In the genomic region with DNA sequence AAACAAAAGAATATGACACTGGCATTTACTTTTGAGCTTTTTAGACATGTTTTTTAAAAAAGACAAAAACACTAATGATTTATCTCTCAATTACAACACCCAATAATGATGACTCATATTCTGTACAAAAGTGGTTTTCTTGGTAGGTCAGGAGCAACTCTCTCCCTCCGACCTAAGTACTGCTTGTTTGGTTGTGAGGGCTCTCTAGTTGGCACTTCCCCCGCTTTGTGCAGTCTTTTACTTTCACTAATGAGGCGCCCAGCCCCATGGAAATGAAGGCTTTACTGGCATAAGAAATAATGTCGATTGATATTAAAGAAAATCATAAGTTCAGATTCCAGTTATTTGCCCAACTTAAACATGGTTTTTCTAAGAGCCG, we compare ENCODE assay signal across 8 cellular contexts. TPM values are rescaled to one million over a fixed set of nuclear protein-coding genes. Genes with fewer than 3 reads are reported as not detected.
A peak's percentile ranks its signal among the peaks of the same experiment; 100 is the strongest.
DNase-seq lines count a peak whose midpoint lies in the region; ATAC-seq and TF ChIP-seq lines count a peak whose summit lies in the region.

No MANE protein-coding gene starts in this region.

- H3K4me1 Mint-ChIP-seq in stimulated activated naive CD8-positive, alpha-beta T cell treated with anti-CD3 and anti-CD28 coated beads, Interleukin-15, Interleukin-2, amounts not matched to agents 100 ng/mL and 50 ng/mL, for 24 hours (ENCODE audit: low read depth) = peaks cover 45% of the 10 kb centered on the region

- no peaks in the 10 kb centered on the region for H3K27me3 ChIP-seq in AG04450 (ENCODE audit: control insufficient read depth, insufficient read depth, low read length)

- peak overlapping the region; percentile 93 for H3K4me3 Mint-ChIP-seq in stimulated activated naive CD8-positive, alpha-beta T cell treated with anti-CD3 and anti-CD28 coated beads, Interleukin-15, Interleukin-2, amounts not matched to agents 100 ng/mL and 50 ng/mL, for 24 hours

- no peaks in the 10 kb centered on the region for H3K27me3 Mint-ChIP-seq in stimulated activated naive CD8-positive, alpha-beta T cell treated with anti-CD3 and anti-CD28 coated beads, Interleukin-15, Interleukin-2, amounts not matched to agents 100 ng/mL and 50 ng/mL, for 24 hours

- CTCF ChIA-PET in AG04450 (lab: Charles Lee) = no interaction called here

- no peaks in the 10 kb centered on the region; the same call in 1 of the 2 replicates for H3K9me3 ChIP-seq in AG04450 (ENCODE audit: control insufficient read depth, insufficient read depth, low read length)

- peak overlapping the region; percentile 94 for H3K27ac Mint-ChIP-seq in stimulated activated naive CD8-positive, alpha-beta T cell treated with anti-CD3 and anti-CD28 coated beads, Interleukin-15, Interleukin-2, amounts not matched to agents 100 ng/mL and 50 ng/mL, for 24 hours

- peaks cover 25% of the 10 kb centered on the region for H3K36me3 Mint-ChIP-seq in stimulated activated naive CD8-positive, alpha-beta T cell treated with anti-CD3 and anti-CD28 coated beads, Interleukin-15, Interleukin-2, amounts not matched to agents 100 ng/mL and 50 ng/mL, for 24 hours (ENCODE audit: low read depth)

- peak overlapping the region; percentile 96 for H3K4me3 ChIP-seq in AG04450 (ENCODE audit: low read depth, low read length)
- H3K4me3 ChIP-seq in GM12864 (ENCODE audit: low read depth, low read length) = peak overlapping the region; percentile 76
- H3K4me3 ChIP-seq in astrocyte of the cerebellum (ENCODE audit: low read depth, low read length) = peak overlapping the region; percentile 95

- no peak for TF ChIP-seq CTCF in AG04450 (IDR thresholded peaks at IDR 0.05; ENCODE audit: low read depth, low read length)
- no peak for TF ChIP-seq CTCF in GM12864 (IDR thresholded peaks at IDR 0.05; ENCODE audit: low read depth, low read length, missing control alignments)
- no peak for TF ChIP-seq CTCF in astrocyte of the cerebellum (IDR thresholded peaks at IDR 0.05; ENCODE audit: low read depth, low read length, missing control alignments)

- H3K9me3 Mint-ChIP-seq in stimulated activated naive CD8-positive, alpha-beta T cell treated with anti-CD3 and anti-CD28 coated beads, Interleukin-15, Interleukin-2, amounts not matched to agents 100 ng/mL and 50 ng/mL, for 24 hours = no peaks in the 10 kb centered on the region

- DNase-seq in AG04450 (ENCODE audit: low read depth, low spot score) (no peak), GM12864 (ENCODE audit: low read depth) (peak; percentile 8), RKO (ENCODE audit: low spot score) (peak; percentile 74), astrocyte of the cerebellum (ENCODE audit: low read depth) (peak; percentile 29), kidney tubule cell (ENCODE audit: low spot score) (peak; percentile 50), cerebellar nuclear complex (lab: John Stamatoyannopoulos, UW) (no peak)

- POLR2A ChIA-PET in AG04450 (lab: Yijun Ruan, JAX) = no interaction called here

- no peak overlapping the region for H3K27ac ChIP-seq in AG04450 (ENCODE audit: low read depth, low read length)

- in situ Hi-C loops in astrocyte of the cerebellum (cut with HindIII; ENCODE audit: low sequenced_read_pairs) = no loop called here

- peak; percentile 17 for ATAC-seq in HG03139 (IDR thresholded peaks at IDR 0.05; ENCODE audit: unreplicated experiment)

RNA-seq across cellular contexts. Expression of a gene that starts 1.3 kb away (rescaled TPM):
- 5.1 and 8.4 TPM in 2 replicates for polyA plus RNA-seq in AG04450 (2011; rRNA removed)
- 3.3 and 7.7 TPM in 2 replicates for polyA minus RNA-seq in AG04450 (2011; rRNA and poly(A)+ RNA removed)

RNA-seq across cellular contexts. Expression of a gene that starts 13.8 kb away (rescaled TPM):
- 6.9 and 11.9 TPM in 2 replicates for polyA plus RNA-seq in AG04450 (2011; rRNA removed)
- 6.3 and 8.9 TPM in 2 replicates for polyA minus RNA-seq in AG04450 (2011; rRNA and poly(A)+ RNA removed)

Comparison
In these comparisons a context has a peak if more than half of its experiments do, and no peak if none do; other contexts are left out.
1. DNase-seq: peak in GM12864 (single experiment), RKO (single experiment), astrocyte of the cerebellum (single experiment) and kidney tubule cell (single experiment); none in AG04450 (single experiment) and cerebellar nuclear complex (0 of 2).
2. Peak in every context shown above with its lines, with median percentiles within 50 percentile points of each other: H3K4me3 ChIP-seq.